In genomic region chr1:182126272-182126800, GRCh38 we compare ENCODE assay signal across 24 cellular contexts.
"Had no signal": no experiment of that assay in that cellular context is flagged by ENCODE, and none has a peak within 500 bp of the region (broad histone marks: within the 10 kb centered on the region; RNA-seq: fewer than 3 reads in every experiment).

No MANE protein-coding gene starts in this region.

- H3K4me1 ChIP-seq: prostate gland, right atrium auricular region, sigmoid colon, spleen, transverse colon, upper lobe of right lung, uterus had no signal

- H3K27ac ChIP-seq: dorsolateral prefrontal cortex, gastrocnemius medialis, neutrophil, pancreas, prostate gland, right atrium auricular region, sigmoid colon, spleen, suprapubic skin, transverse colon, upper lobe of right lung, uterus had no signal

- DNase-seq: dorsolateral prefrontal cortex; effector CD4-positive, alpha-beta T cell; foreskin fibroblast; gastrocnemius medialis; kidney; naive B cell; pancreas; sigmoid colon; spleen; stimulated activated CD4-positive, alpha-beta T cell treated with anti-CD3 and anti-CD28 coated beads, Interleukin-4, amount 100 ng/mL, for 4 hours; stimulated activated naive CD8-positive, alpha-beta T cell treated with anti-CD3 and anti-CD28 coated beads, Interleukin-15, Interleukin-2, amounts not matched to agents 100 U/mL and 50 U/mL, for 24 hours; transverse colon; upper lobe of right lung; uterus had no signal

- H3K36me3 ChIP-seq: gastrocnemius medialis, neutrophil, pancreas, prostate gland, right atrium auricular region, sigmoid colon, spleen, suprapubic skin, transverse colon, upper lobe of right lung, uterus had no signal

- H3K4me3 ChIP-seq: dorsolateral prefrontal cortex, gastrocnemius medialis, lung, pancreas, prostate gland, right atrium auricular region, sigmoid colon, spleen, suprapubic skin, transverse colon, upper lobe of right lung, uterus had no signal

- FAIRE-seq: colon, kidney, pancreas had no signal

- H3K27me3 ChIP-seq: dorsolateral prefrontal cortex, gastrocnemius medialis, neutrophil, pancreas, right atrium auricular region, sigmoid colon, spleen, suprapubic skin, transverse colon, upper lobe of right lung, uterus had no signal

- H3K9me3 ChIP-seq: gastrocnemius medialis, neutrophil, pancreas, prostate gland, right atrium auricular region, sigmoid colon, spleen, suprapubic skin, transverse colon, upper lobe of right lung, uterus had no signal

- ATAC-seq: esophagus mucosa; gastrocnemius medialis; left lobe of liver; natural killer cell treated with Interleukin-12 subunit alpha and Interleukin-12 subunit beta and Interleukin-15 and Interleukin-18, amount 100 ng/mL, for 72 hours; stimulated activated memory B cell treated with anti-CD40 and anti-IgM and Interleukin-4, amounts not matched to agents 10 μg/mL and 1 μg/mL and 100 μg/mL, for 72 hours; stimulated activated naive CD8-positive, alpha-beta T cell treated with anti-CD3 and anti-CD28 coated beads, Interleukin-15, Interleukin-2, amounts not matched to agents 100 U/mL and 50 U/mL, for 24 hours; upper lobe of right lung had no signal
